In the genomic region with DNA sequence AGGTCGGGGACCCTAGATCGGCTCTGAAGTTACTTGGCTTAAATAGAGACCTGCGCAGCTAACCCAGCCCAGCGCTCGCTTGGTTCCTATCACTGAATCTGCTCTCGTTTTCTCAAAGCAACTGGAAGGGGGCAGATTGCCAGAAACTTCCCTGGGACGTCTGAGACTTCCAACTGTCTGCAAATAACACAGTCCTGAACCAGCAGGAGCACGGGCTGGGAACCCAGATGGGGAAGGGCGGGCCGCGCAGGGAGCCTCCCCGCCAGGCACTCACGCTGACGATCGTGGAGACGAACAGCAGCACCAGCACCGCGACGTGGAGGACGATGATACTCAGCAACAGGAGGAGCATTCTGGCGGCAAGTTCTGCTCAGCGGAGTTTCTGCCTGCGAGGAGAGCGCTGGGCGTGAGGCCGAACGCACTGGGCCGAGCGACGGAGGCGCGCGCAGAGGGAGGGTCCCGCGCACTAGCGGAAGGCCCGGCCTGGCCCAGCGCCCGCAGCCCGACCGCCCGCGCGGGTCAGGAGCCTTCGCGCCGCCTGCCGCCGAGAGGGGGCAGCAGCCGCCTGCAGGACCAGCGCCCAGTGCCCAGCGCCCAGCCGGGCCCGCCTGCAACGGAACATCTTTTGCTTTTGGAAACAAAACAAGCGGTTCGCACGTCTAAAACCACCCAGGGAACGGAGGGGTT, we compare ENCODE assay signal across 8 cellular contexts. TPM values are rescaled to one million over a fixed set of nuclear protein-coding genes. Genes with fewer than 3 reads are reported as not detected.
DNase-seq lines count a peak whose midpoint lies in the region; ATAC-seq, FAIRE-seq and TF ChIP-seq lines count a peak whose summit lies in the region.

No MANE protein-coding gene starts in this region.

- H3K9ac ChIP-seq in SK-N-SH (peak overlapping the region; percentile 76), trophoblast cell (ENCODE audit: low read length) (peak overlapping the region; percentile 90)

- H3K4me3 ChIP-seq in SK-N-SH (ENCODE audit: low read depth in 2 of 2, low read length in 1 of 2) (peak overlapping the region; percentile 72 to 92), left ventricle myocardium inferior (peak overlapping the region; percentile 90), trophoblast cell (ENCODE audit: low read depth, low read length) (peak overlapping the region; percentile 90)

- intact Hi-C loops in left ventricle myocardium inferior (cut with micrococcal nuclease) = no loop called here

- no peak overlapping the region for H2AK5ac ChIP-seq in trophoblast cell (ENCODE audit: low read length)

- H3K9me3 ChIP-seq in SK-N-SH (no peaks in the 10 kb centered on the region), left ventricle myocardium inferior (replicated peaks) (no peaks in the 10 kb centered on the region), trophoblast cell (ENCODE audit: insufficient read depth, low read depth, low read length) (no peaks in the 10 kb centered on the region)

- no peaks in the 10 kb centered on the region; the same call in 1 of the 2 replicates for H4K20me1 ChIP-seq in SK-N-SH (ENCODE audit: insufficient read depth)

- peaks cover 0 to 36% of the 10 kb centered on the region in 2 experiments; a peak in 2 of 4 replicates for H3K4me1 ChIP-seq in SK-N-SH (ENCODE audit: control insufficient read depth in 1 of 2, insufficient read depth in 2 of 2, low read depth in 1 of 2, low read length in 1 of 2)
- H3K4me1 ChIP-seq in left ventricle myocardium inferior = peaks cover 92% of the 10 kb centered on the region
- H3K4me1 ChIP-seq in trophoblast cell (ENCODE audit: control insufficient read depth in 1 of 2, insufficient read depth in 2 of 2, low read length in 2 of 2) = peaks cover 4 to 18% of the 10 kb centered on the region in 2 experiments

- peak; percentile 88 for TF ChIP-seq RAD21 in SK-N-SH (IDR thresholded peaks at IDR 0.05; ENCODE audit: low read length)

- H3K14ac ChIP-seq in trophoblast cell (ENCODE audit: low read length) = peak overlapping the region; percentile 47

- peak overlapping the region; percentile 23 for H4K8ac ChIP-seq in trophoblast cell (ENCODE audit: low read depth, low read length)

- H3K23ac ChIP-seq in trophoblast cell (ENCODE audit: low read length) = no peak overlapping the region

- H3K36me3 ChIP-seq in SK-N-SH (replicated peaks in 1 of 2; ENCODE audit: control insufficient read depth in 1 of 2, insufficient read depth in 2 of 2, low read length in 1 of 2) = peaks cover 10 to 25% of the 10 kb centered on the region in 2 experiments
- H3K36me3 ChIP-seq in left ventricle myocardium inferior = peaks cover 43% of the 10 kb centered on the region
- peaks cover 9 to 13% of the 10 kb centered on the region in 2 experiments for H3K36me3 ChIP-seq in trophoblast cell (ENCODE audit: control insufficient read depth in 1 of 2, insufficient read depth in 2 of 2, low read length in 2 of 2)

- peak; percentile 48 for DNase-seq in HT-29 (ENCODE audit: low spot score)
- peak; percentile 94 for DNase-seq in SK-N-SH
- DNase-seq in left ventricle myocardium inferior = peak; percentile 90
- peak; percentile 73 to 91 for DNase-seq in trophoblast cell
- DNase-seq in urothelium cell line (ENCODE audit: low spot score) = peak; percentile 83

- H3K9me2 ChIP-seq in SK-N-SH = no peaks in the 10 kb centered on the region

- H2BK12ac ChIP-seq in trophoblast cell (ENCODE audit: low read length) = peak overlapping the region; percentile 39

- peak overlapping the region; percentile 87 for H2AFZ ChIP-seq in SK-N-SH (ENCODE audit: low read depth)
- peak overlapping the region; percentile 24 for H2AFZ ChIP-seq in trophoblast cell (ENCODE audit: insufficient read depth, low read length, poor library complexity)

- POLR2A ChIA-PET in SK-N-SH (lab: Yijun Ruan, JAX) = no interaction called here

- H3K4ac ChIP-seq in trophoblast cell (ENCODE audit: low read depth, low read length) = peak overlapping the region; percentile 50

- CTCF ChIA-PET in SK-N-SH (lab: Yijun Ruan, JAX) = interaction anchor here (1.0 to 13.3 kb wide), 9 partner anchors 13 to 253 kb away, joined by 3 to 359 read pairs (median 4); no protein-coding TSS in a partner anchor

- H4K12ac ChIP-seq in trophoblast cell (ENCODE audit: low read depth, low read length) = peak overlapping the region; percentile 46

- WGBS in SK-N-SH (ENCODE audit: low lambda C conversion rate) = 15% methylated on average over 8 of the region's 59 CpGs
- no CpG with 5 or more reads among the region's 59 CpGs for WGBS in trophoblast cell (ENCODE audit: extremely low coverage, insufficient coverage, insufficient read length)

- H3K27me3 ChIP-seq in SK-N-SH (ENCODE audit: insufficient read depth) (no peaks in the 10 kb centered on the region), left ventricle myocardium inferior (ENCODE audit: low read depth) (no peaks in the 10 kb centered on the region), trophoblast cell (ENCODE audit: insufficient read depth, low read length) (no peaks in the 10 kb centered on the region)

- no peak overlapping the region for H2BK120ac ChIP-seq in trophoblast cell (ENCODE audit: insufficient read depth, low read length, poor library complexity)

- H3K79me1 ChIP-seq in trophoblast cell (ENCODE audit: low read length) = peaks cover 17% of the 10 kb centered on the region

- H3K27ac ChIP-seq in SK-N-SH (ENCODE audit: low read depth in 2 of 2, low read length in 1 of 2) (peak overlapping the region; percentile 78 to 93), angular gyrus (ENCODE audit: low read depth, low read length) (peak overlapping the region; percentile 95), left ventricle myocardium inferior (replicated peaks) (peak overlapping the region; percentile 99), trophoblast cell (ENCODE audit: low read depth, low read length) (peak overlapping the region; percentile 67)

- TF ChIP-seq EP300 in SK-N-SH (IDR thresholded peaks at IDR 0.05; ENCODE audit: borderline replicate concordance in 1 of 2, low read depth in 1 of 2, low read length in 1 of 2) = peak in 1 of 2 experiments; percentile 23; a peak in 1 of 4 replicates

- H3F3A ChIP-seq in SK-N-SH (replicated peaks; ENCODE audit: insufficient read depth) = peaks cover 4% of the 10 kb centered on the region

- H4K91ac ChIP-seq in trophoblast cell (ENCODE audit: low read depth, low read length) = peak overlapping the region; percentile 50

- H2BK5ac ChIP-seq in trophoblast cell (ENCODE audit: low read depth, low read length, poor library complexity) = peak overlapping the region; percentile 37

- no peak for ATAC-seq in GM18870 (IDR thresholded peaks at IDR 0.05; ENCODE audit: unreplicated experiment)

- H3K4me2 ChIP-seq in SK-N-SH (peak overlapping the region; percentile 97), trophoblast cell (ENCODE audit: low read length) (peak overlapping the region; percentile 94)

- peaks cover 30% of the 10 kb centered on the region; the same call in 1 of the 2 replicates for H3K79me2 ChIP-seq in SK-N-SH (ENCODE audit: insufficient read depth)
- H3K79me2 ChIP-seq in trophoblast cell (ENCODE audit: control insufficient read depth, insufficient read depth, low read length, poor library complexity) = peaks cover 7% of the 10 kb centered on the region

- FAIRE-seq in urothelium cell line (lab: Jason Lieb, UNC) = no peak

- peak overlapping the region; percentile 43 for H3K18ac ChIP-seq in trophoblast cell (ENCODE audit: low read length)

- TF ChIP-seq CTCF in GM12873 (IDR thresholded peaks at IDR 0.05; ENCODE audit: insufficient read depth, low read depth, low read length, missing control alignments) (peak; percentile 56), SK-N-SH (IDR thresholded peaks at IDR 0.05) (peak; percentile 82), left ventricle myocardium inferior (IDR thresholded peaks at IDR 0.05; ENCODE audit: borderline replicate concordance) (peak; percentile 90)

TF ChIP-seq in SK-N-SH, 30 proteins besides CTCF, POLR2A, EP300 and RAD21 (continues in another document):
- TF ChIP-seq NRF1 (IDR thresholded peaks at IDR 0.05; ENCODE audit: low read depth, low read length) (peak; percentile 50), RFX5 (IDR thresholded peaks at IDR 0.05; ENCODE audit: low read length) (no peak), PBX3 (IDR thresholded peaks at IDR 0.05) (no peak), MXI1 (IDR thresholded peaks at IDR 0.05; ENCODE audit: low read depth, low read length) (no peak), CHD2 (IDR thresholded peaks at IDR 0.05; ENCODE audit: low read length, partially characterized antibody) (peak; percentile 41)
- TF ChIP-seq, protein P1, sequence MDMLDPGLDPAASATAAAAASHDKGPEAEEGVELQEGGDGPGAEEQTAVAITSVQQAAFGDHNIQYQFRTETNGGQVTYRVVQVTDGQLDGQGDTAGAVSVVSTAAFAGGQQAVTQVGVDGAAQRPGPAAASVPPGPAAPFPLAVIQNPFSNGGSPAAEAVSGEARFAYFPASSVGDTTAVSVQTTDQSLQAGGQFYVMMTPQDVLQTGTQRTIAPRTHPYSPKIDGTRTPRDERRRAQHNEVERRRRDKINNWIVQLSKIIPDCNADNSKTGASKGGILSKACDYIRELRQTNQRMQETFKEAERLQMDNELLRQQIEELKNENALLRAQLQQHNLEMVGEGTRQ (IDR thresholded peaks at IDR 0.05; ENCODE audit: borderline replicate concordance, low read depth, low read length) = no peak

RNA-seq across cellular contexts. Expression of gene PMP22, which starts 4.6 kb away (rescaled TPM):
- total RNA-seq in HT-29 (2014; rRNA removed; shearing (Covaris generic)) = not detected in 2 replicates
- polyA plus RNA-seq in SK-N-SH (2012; rRNA removed) = 63.0 and 82.5 TPM in 2 replicates
- 67.3 and 70.0 TPM in 2 replicates for polyA plus RNA-seq in SK-N-SH (2012; cell fraction: cytosol; rRNA removed)
- 45.2 and 46.8 TPM in 2 replicates for polyA plus RNA-seq in SK-N-SH (2012; cell fraction: nucleus; rRNA removed)
- 135 TPM for total RNA-seq in left ventricle myocardium inferior
- polyA plus RNA-seq in trophoblast cell (2013) = 66.8 and 70.1 TPM in 2 replicates

Comparison
In these comparisons a context has a peak if more than half of its experiments do, and no peak if none do; other contexts are left out.
1. RNA of gene PMP22, which starts 4.6 kb away (total RNA-seq): 135 TPM in left ventricle myocardium inferior (single experiment); not detected in HT-29; every median in the first group is over 100 times any median in the second.
2. Peak in every context shown above with its lines, with median percentiles within 50 percentile points of each other: CTCF ChIP-seq, DNase-seq, H3K27ac ChIP-seq and H3K4me3 ChIP-seq.